Comparison of ENCODE assay signal across 12 cellular contexts in genomic region chr1:242691603-242691945, GRCh38.
"Had no signal": no experiment of that assay in that cellular context is flagged by ENCODE, and none has a peak within 500 bp of the region (broad histone marks: within the 10 kb centered on the region; RNA-seq: fewer than 3 reads in every experiment).

No MANE protein-coding gene starts in this region.

- DNase-seq: activated CD4-positive, alpha-beta T cell treated with anti-CD3 and anti-CD28 coated beads, Interleukin-2, amount 50 U/mL, for 1 hour; activated T-cell treated with anti-CD3 and anti-CD28 coated beads for 4 hours; kidney glomerular epithelial cell; small intestine; trophoblast cell had no signal

- H3K4me3 Mint-ChIP-seq: activated naive CD4-positive, alpha-beta T cell treated with anti-CD3 and anti-CD28 coated beads, Interleukin-2, amount 50 U/mL, for 24 hours; dendritic cell treated with granulocyte-macrophage colony-stimulating factor and Interleukin-4, amounts not matched to agents 40 ng/mL and 50 ng/mL, for 4 days; stimulated activated effector memory CD8-positive, alpha-beta T cell treated with anti-CD3 and anti-CD28 coated beads, Interleukin-12 subunit alpha, Interleukin-12 subunit beta, amount 100 ng/mL, for 72 hours; T-helper 2 cell treated with Interferon-gamma antibody and Interleukin-4, amounts not matched to agents 5 μg/mL and 100 μg/mL, for 36 hours had no signal

- H3K27me3 ChIP-seq: hepatocyte had no signal

- H3K4me3 ChIP-seq: hepatocyte had no signal

- H3K27ac Mint-ChIP-seq: activated naive CD4-positive, alpha-beta T cell treated with anti-CD3 and anti-CD28 coated beads, Interleukin-2, amount 50 U/mL, for 24 hours; activated T-helper 2 cell treated with anti-CD3 and anti-CD28 coated beads, Interferon-gamma antibody, Interleukin-2, Interleukin-4, amounts not matched to agents 10 μg/mL and 5 μg/mL and 100 μg/mL, durations not matched to agents 14 hours and 24 hours and 36 hours; dendritic cell treated with granulocyte-macrophage colony-stimulating factor and Interleukin-4, amounts not matched to agents 40 ng/mL and 50 ng/mL, for 4 days; progenitor cell of endocrine pancreas; stimulated activated effector memory CD8-positive, alpha-beta T cell treated with anti-CD3 and anti-CD28 coated beads, Interleukin-12 subunit alpha, Interleukin-12 subunit beta, amount 100 ng/mL, for 72 hours; T-helper 2 cell treated with Interferon-gamma antibody and Interleukin-4, amounts not matched to agents 5 μg/mL and 100 μg/mL, for 36 hours had no signal

- H3K27ac ChIP-seq: hepatocyte had no signal

- H3K36me3 Mint-ChIP-seq: activated naive CD4-positive, alpha-beta T cell treated with anti-CD3 and anti-CD28 coated beads, Interleukin-2, amount 50 U/mL, for 24 hours; stimulated activated effector memory CD8-positive, alpha-beta T cell treated with anti-CD3 and anti-CD28 coated beads, Interleukin-12 subunit alpha, Interleukin-12 subunit beta, amount 100 ng/mL, for 72 hours had no signal

- H3K9me3 Mint-ChIP-seq: activated naive CD4-positive, alpha-beta T cell treated with anti-CD3 and anti-CD28 coated beads, Interleukin-2, amount 50 U/mL, for 24 hours; activated T-helper 2 cell treated with anti-CD3 and anti-CD28 coated beads, Interferon-gamma antibody, Interleukin-2, Interleukin-4, amounts not matched to agents 10 μg/mL and 5 μg/mL and 100 μg/mL, durations not matched to agents 14 hours and 24 hours and 36 hours; T-helper 2 cell treated with Interferon-gamma antibody and Interleukin-4, amounts not matched to agents 5 μg/mL and 100 μg/mL, for 36 hours had no signal

- H3K27me3 Mint-ChIP-seq: activated naive CD4-positive, alpha-beta T cell treated with anti-CD3 and anti-CD28 coated beads, Interleukin-2, amount 50 U/mL, for 24 hours; dendritic cell treated with granulocyte-macrophage colony-stimulating factor and Interleukin-4, amounts not matched to agents 40 ng/mL and 50 ng/mL, for 4 days; progenitor cell of endocrine pancreas had no signal

- H3K4me1 Mint-ChIP-seq: activated naive CD4-positive, alpha-beta T cell treated with anti-CD3 and anti-CD28 coated beads, Interleukin-2, amount 50 U/mL, for 24 hours; stimulated activated effector memory CD8-positive, alpha-beta T cell treated with anti-CD3 and anti-CD28 coated beads, Interleukin-12 subunit alpha, Interleukin-12 subunit beta, amount 100 ng/mL, for 72 hours had no signal
